In the genomic region with DNA sequence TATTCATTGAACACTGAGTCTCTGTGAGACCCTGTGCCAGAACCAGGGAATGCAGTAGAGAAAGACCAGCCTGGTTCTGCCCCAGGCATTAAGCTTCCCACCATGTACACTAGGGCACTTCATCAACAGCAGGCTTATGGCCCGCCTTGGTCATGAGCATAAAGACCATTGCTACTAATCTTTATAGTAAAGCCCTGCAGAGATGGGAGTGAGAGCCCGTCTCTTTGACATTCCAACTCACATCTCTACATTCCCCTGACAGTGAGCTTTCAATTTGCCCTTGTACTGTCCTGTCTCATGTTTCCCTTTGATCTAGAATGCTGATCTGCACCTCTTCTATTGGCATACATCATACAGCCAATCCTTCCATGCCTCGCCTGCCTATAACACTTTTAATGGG, we compare ENCODE assay signal across 1 cellular context.
TF ChIP-seq lines count a peak whose summit lies in the region.

No MANE protein-coding gene starts in this region.

TF ChIP-seq in GM23338, 12 proteins besides CTCF, POLR2A, EP300 and RAD21 (continued from another document):
- TF ChIP-seq, protein P1, sequence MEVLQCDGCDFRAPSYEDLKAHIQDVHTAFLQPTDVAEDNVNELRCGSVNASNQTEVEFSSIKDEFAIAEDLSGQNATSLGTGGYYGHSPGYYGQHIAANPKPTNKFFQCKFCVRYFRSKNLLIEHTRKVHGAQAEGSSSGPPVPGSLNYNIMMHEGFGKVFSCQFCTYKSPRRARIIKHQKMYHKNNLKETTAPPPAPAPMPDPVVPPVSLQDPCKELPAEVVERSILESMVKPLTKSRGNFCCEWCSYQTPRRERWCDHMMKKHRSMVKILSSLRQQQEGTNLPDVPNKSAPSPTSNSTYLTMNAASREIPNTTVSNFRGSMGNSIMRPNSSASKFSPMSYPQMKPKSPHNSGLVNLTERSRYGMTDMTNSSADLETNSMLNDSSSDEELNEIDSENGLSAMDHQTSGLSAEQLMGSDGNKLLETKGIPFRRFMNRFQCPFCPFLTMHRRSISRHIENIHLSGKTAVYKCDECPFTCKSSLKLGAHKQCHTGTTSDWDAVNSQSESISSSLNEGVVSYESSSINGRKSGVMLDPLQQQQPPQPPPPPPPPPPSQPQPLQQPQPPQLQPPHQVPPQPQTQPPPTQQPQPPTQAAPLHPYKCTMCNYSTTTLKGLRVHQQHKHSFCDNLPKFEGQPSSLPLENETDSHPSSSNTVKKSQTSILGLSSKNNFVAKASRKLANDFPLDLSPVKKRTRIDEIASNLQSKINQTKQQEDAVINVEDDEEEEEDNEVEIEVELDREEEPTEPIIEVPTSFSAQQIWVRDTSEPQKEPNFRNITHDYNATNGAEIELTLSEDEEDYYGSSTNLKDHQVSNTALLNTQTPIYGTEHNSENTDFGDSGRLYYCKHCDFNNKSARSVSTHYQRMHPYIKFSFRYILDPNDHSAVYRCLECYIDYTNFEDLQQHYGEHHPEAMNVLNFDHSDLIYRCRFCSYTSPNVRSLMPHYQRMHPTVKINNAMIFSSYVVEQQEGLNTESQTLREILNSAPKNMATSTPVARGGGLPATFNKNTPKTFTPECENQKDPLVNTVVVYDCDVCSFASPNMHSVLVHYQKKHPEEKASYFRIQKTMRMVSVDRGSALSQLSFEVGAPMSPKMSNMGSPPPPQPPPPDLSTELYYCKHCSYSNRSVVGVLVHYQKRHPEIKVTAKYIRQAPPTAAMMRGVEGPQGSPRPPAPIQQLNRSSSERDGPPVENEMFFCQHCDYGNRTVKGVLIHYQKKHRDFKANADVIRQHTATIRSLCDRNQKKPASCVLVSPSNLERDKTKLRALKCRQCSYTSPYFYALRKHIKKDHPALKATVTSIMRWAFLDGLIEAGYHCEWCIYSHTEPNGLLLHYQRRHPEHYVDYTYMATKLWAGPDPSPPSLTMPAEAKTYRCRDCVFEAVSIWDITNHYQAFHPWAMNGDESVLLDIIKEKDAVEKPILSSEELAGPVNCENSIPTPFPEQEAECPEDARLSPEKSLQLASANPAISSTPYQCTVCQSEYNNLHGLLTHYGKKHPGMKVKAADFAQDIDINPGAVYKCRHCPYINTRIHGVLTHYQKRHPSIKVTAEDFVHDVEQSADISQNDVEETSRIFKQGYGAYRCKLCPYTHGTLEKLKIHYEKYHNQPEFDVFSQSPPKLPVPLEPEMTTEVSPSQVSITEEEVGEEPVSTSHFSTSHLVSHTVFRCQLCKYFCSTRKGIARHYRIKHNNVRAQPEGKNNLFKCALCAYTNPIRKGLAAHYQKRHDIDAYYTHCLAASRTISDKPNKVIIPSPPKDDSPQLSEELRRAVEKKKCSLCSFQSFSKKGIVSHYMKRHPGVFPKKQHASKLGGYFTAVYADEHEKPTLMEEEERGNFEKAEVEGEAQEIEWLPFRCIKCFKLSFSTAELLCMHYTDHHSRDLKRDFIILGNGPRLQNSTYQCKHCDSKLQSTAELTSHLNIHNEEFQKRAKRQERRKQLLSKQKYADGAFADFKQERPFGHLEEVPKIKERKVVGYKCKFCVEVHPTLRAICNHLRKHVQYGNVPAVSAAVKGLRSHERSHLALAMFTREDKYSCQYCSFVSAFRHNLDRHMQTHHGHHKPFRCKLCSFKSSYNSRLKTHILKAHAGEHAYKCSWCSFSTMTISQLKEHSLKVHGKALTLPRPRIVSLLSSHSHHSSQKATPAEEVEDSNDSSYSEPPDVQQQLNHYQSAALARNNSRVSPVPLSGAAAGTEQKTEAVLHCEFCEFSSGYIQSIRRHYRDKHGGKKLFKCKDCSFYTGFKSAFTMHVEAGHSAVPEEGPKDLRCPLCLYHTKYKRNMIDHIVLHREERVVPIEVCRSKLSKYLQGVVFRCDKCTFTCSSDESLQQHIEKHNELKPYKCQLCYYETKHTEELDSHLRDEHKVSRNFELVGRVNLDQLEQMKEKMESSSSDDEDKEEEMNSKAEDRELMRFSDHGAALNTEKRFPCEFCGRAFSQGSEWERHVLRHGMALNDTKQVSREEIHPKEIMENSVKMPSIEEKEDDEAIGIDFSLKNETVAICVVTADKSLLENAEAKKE (CRISPR knock-in tag; IDR thresholded peaks at IDR 0.05) = no peak
TF ChIP-seq in GM23338: peak in this region for 0.
